28 cellular contexts compared by ENCODE assay signal in the genomic region with DNA sequence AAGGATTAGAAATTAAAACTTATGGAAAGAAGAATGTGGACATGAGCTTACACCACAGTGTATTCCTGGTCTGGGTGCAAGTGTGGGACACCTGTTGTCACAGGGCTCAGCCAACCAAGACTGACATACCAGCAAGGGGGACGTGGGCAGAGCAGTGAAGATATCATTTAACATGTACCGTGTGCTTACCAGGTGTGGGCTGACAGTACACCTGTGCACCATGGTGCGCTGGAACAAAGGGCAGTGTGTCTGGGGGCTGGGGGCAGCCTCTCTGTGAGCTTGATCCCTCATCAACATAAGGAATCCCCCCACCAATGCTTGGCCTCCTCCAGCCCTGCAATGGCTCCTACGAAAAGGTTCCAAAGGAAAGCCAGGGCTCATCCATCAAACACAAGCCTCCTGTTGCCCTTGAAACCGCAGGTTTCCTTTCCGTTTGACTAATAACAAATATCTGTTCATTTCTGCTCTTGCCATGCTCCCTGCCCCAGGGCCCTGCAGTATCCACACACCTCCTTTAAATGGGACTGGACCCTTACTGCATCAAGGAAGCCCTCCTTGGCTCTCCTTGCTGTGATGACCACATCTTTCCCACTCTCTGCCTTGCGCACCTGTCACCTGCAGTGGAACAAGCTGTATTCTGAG. TPM values are rescaled to one million over a fixed set of nuclear protein-coding genes. Genes with fewer than 3 reads are reported as not detected.
"Had no signal": no experiment of that assay in that cellular context is flagged by ENCODE, and none has a peak within 500 bp of the region (broad histone marks: within the 10 kb centered on the region; RNA-seq: fewer than 3 reads in every experiment).

No MANE protein-coding gene starts in this region.

- H3K9me3 Mint-ChIP-seq: naive thymus-derived CD8-positive, alpha-beta T cell; nephron progenitor cell; stimulated activated naive B cell treated with anti-CD40 and anti-IgM and Interleukin-4, amounts not matched to agents 10 μg/mL and 1 μg/mL and 100 μg/mL, for 72 hours; stimulated activated naive CD8-positive, alpha-beta T cell treated with anti-CD3 and anti-CD28 coated beads, Interleukin-15, Interleukin-2, amounts not matched to agents 100 ng/mL and 50 ng/mL, for 24 hours had no signal

- ATAC-seq: foreskin keratinocyte; gastroesophageal sphincter; left lung; naive thymus-derived CD8-positive, alpha-beta T cell; psoas muscle; right cardiac atrium; stimulated activated naive B cell treated with anti-CD40 and anti-IgM and Interleukin-4, amounts not matched to agents 10 μg/mL and 1 μg/mL and 100 μg/mL, for 72 hours had no signal

- H3K27me3 Mint-ChIP-seq: naive thymus-derived CD8-positive, alpha-beta T cell; stimulated activated naive B cell treated with anti-CD40 and anti-IgM and Interleukin-4, amounts not matched to agents 10 μg/mL and 1 μg/mL and 100 μg/mL, for 72 hours; stimulated activated naive CD8-positive, alpha-beta T cell treated with anti-CD3 and anti-CD28 coated beads, Interleukin-15, Interleukin-2, amounts not matched to agents 100 ng/mL and 50 ng/mL, for 24 hours had no signal

- H3K27ac Mint-ChIP-seq: naive thymus-derived CD8-positive, alpha-beta T cell; nephron progenitor cell; stimulated activated naive B cell treated with anti-CD40 and anti-IgM and Interleukin-4, amounts not matched to agents 10 μg/mL and 1 μg/mL and 100 μg/mL, for 72 hours; stimulated activated naive CD8-positive, alpha-beta T cell treated with anti-CD3 and anti-CD28 coated beads, Interleukin-15, Interleukin-2, amounts not matched to agents 100 ng/mL and 50 ng/mL, for 24 hours had no signal

- H3K4me1 ChIP-seq: esophagus muscularis mucosa, foreskin keratinocyte, gastroesophageal sphincter, left lung, psoas muscle, spleen, tibial nerve, upper lobe of left lung had no signal

- DNase-seq: dermis blood vessel endothelial cell; effector memory CD4-positive, alpha-beta T cell; foreskin keratinocyte; glutamatergic neuron; kidney; left lung; mesenchymal stem cell; midbrain; naive thymus-derived CD8-positive, alpha-beta T cell; nephron progenitor cell; occipital lobe; ovary; psoas muscle; right cardiac atrium; spleen; stimulated activated CD4-positive, alpha-beta T cell treated with anti-CD3 and anti-CD28 coated beads, Interleukin-15, amount 100 ng/mL, for 24 hours; stimulated activated CD4-positive, alpha-beta T cell treated with anti-CD3 and anti-CD28 coated beads, Interleukin-2, amount 100 ng/mL, for 48 hours; stimulated activated naive B cell treated with anti-CD40 and anti-IgM and Interleukin-4, amounts not matched to agents 10 μg/mL and 1 μg/mL and 100 μg/mL, for 72 hours; upper lobe of left lung had no signal

- H3K4me3 ChIP-seq: coronary artery, esophagus muscularis mucosa, gastroesophageal sphincter, left lung, ovary, psoas muscle, skin epidermis, spleen, thoracic aorta, tibial nerve, upper lobe of left lung had no signal

- H3K4me3 Mint-ChIP-seq: naive thymus-derived CD8-positive, alpha-beta T cell; nephron progenitor cell; stimulated activated naive B cell treated with anti-CD40 and anti-IgM and Interleukin-4, amounts not matched to agents 10 μg/mL and 1 μg/mL and 100 μg/mL, for 72 hours; stimulated activated naive CD8-positive, alpha-beta T cell treated with anti-CD3 and anti-CD28 coated beads, Interleukin-15, Interleukin-2, amounts not matched to agents 100 ng/mL and 50 ng/mL, for 24 hours had no signal

- H3K36me3 ChIP-seq: ovary had no signal

- H3K27ac ChIP-seq: coronary artery, esophagus muscularis mucosa, foreskin keratinocyte, gastroesophageal sphincter, left lung, ovary, psoas muscle, skin epidermis, spleen, thoracic aorta, tibial nerve, upper lobe of left lung had no signal

- H3K27me3 ChIP-seq: esophagus muscularis mucosa, foreskin keratinocyte, gastroesophageal sphincter, left lung, ovary, spleen, tibial nerve, upper lobe of left lung had no signal

- FAIRE-seq: endothelial cell of umbilical vein, kidney, urothelium cell line had no signal

- H3K4me1 Mint-ChIP-seq: naive thymus-derived CD8-positive, alpha-beta T cell; nephron progenitor cell; stimulated activated naive B cell treated with anti-CD40 and anti-IgM and Interleukin-4, amounts not matched to agents 10 μg/mL and 1 μg/mL and 100 μg/mL, for 72 hours had no signal

- H3K9me3 ChIP-seq: esophagus muscularis mucosa, gastroesophageal sphincter, left lung, ovary, psoas muscle, spleen, thoracic aorta, tibial nerve, upper lobe of left lung had no signal

- H3K36me3 Mint-ChIP-seq: naive thymus-derived CD8-positive, alpha-beta T cell; stimulated activated naive B cell treated with anti-CD40 and anti-IgM and Interleukin-4, amounts not matched to agents 10 μg/mL and 1 μg/mL and 100 μg/mL, for 72 hours had no signal

RNA-seq across cellular contexts. Expression of a gene that starts 19.4 kb away (rescaled TPM):
- polyA plus RNA-seq: naive thymus-derived CD8-positive, alpha-beta T cell had no signal
